ENCODE assay signal across 1 cellular context in genomic region chr1:28369225-28369517, GRCh38.
TF ChIP-seq lines count a peak whose summit lies in the region.

No MANE protein-coding gene starts in this region.

TF ChIP-seq in HEK293, 187 proteins besides CTCF, POLR2A, EP300 and RAD21 (continued from another document):
- TF ChIP-seq, protein P1, sequence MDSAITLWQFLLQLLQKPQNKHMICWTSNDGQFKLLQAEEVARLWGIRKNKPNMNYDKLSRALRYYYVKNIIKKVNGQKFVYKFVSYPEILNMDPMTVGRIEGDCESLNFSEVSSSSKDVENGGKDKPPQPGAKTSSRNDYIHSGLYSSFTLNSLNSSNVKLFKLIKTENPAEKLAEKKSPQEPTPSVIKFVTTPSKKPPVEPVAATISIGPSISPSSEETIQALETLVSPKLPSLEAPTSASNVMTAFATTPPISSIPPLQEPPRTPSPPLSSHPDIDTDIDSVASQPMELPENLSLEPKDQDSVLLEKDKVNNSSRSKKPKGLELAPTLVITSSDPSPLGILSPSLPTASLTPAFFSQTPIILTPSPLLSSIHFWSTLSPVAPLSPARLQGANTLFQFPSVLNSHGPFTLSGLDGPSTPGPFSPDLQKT (IDR thresholded peaks at IDR 0.05; ENCODE audit: borderline replicate concordance, low read depth, low read length): no peak
